ENCODE assay signal across 17 cellular contexts in the genomic region with DNA sequence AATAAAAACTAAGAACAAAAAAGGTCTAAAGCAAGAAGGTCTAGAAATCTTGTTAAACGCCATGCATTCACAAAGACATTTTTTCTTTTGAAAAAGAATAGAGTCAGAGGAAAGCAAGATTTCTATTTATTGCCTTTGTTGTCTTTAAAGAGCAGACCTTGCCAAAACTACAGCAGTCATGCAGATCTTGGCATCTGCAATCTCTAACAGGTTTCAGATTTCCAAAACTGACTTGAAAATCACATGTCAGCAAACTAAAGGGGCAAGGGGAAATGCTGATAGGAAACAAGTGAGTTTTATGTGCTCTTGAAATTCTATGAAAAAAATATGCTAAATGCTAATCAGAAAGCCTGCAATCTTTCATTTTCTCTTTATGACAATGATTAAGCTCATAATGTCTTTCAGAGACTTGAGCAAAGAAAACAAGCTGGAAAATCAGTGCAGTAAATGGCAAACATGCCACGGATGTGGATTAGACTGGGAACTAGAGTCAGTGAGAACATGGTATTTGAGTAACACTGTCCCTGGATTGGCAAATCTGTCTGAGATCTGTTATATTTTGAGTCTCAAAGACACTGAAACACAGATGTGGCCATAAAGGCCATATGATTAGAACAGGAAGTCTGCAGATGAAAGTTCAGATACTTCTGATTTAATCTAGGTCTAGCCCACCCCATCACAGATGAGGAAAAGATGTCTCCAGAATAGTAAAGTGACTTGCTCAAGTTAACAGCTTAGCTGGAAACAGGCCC.
DNase-seq lines count a peak whose midpoint lies in the region; ATAC-seq and TF ChIP-seq lines count a peak whose summit lies in the region.
"Had no signal": no experiment of that assay in that cellular context is flagged by ENCODE, and none has a peak within 500 bp of the region (broad histone marks: within the 10 kb centered on the region; RNA-seq: fewer than 3 reads in every experiment).

No MANE protein-coding gene starts in this region.

- H3K36me3 Mint-ChIP-seq in activated naive CD8-positive, alpha-beta T cell treated with anti-CD3 and anti-CD28 coated beads, Interleukin-2, amount 50 U/mL, for 24 hours (ENCODE audit: low read depth): no peaks in the 10 kb centered on the region
- no peaks in the 10 kb centered on the region for H3K36me3 Mint-ChIP-seq in activated CD8-positive, alpha-beta memory T cell treated with anti-CD3 and anti-CD28 coated beads, Interleukin-2, amount 10 ng/mL, durations not matched to agents 7 days and 5 days

- CTCF ChIA-PET in activated CD8-positive, alpha-beta memory T cell treated with anti-CD3 and anti-CD28 coated beads, Interleukin-2, amount 10 ng/mL, durations not matched to agents 7 days and 5 days (lab: Charles Lee): no interaction called here

- H3K4me3 ChIP-seq in astrocyte of the cerebellum (ENCODE audit: low read depth, low read length) (no peak overlapping the region), tibial artery (no peak overlapping the region)
- H3K4me3 ChIP-seq: pancreas had no signal

- no peak for TF ChIP-seq POLR2A in erythroblast (IDR thresholded peaks at IDR 0.05; ENCODE audit: low read length)

- TF ChIP-seq CTCF in astrocyte of the cerebellum (IDR thresholded peaks at IDR 0.05; ENCODE audit: low read depth, low read length, missing control alignments) (no peak), tibial artery (IDR thresholded peaks at IDR 0.05) (no peak)

- peaks cover 0 to 37% (median 16%) of the 10 kb centered on the region in 4 donors for H3K4me1 ChIP-seq in tibial artery

- DNase-seq in DMS 273 (lab: John Stamatoyannopoulos, UW; ENCODE audit: unreplicated experiment): peak; percentile 17
- no peak for DNase-seq in DMS 273 treated with DMSO at 0.1 percent for 48 hours (lab: John Stamatoyannopoulos, UW)
- peak; percentile 22 for DNase-seq in astrocyte of the cerebellum (ENCODE audit: low read depth)
- DNase-seq in kidney glomerular epithelial cell (lab: John Stamatoyannopoulos, UW): peak; percentile 1
- no peak for DNase-seq in tibial artery
- no peak for DNase-seq in activated naive CD8-positive, alpha-beta T cell treated with anti-CD3 and anti-CD28 coated beads, Interleukin-2, amount 50 U/mL, for 24 hours
- DNase-seq in activated CD8-positive, alpha-beta memory T cell treated with anti-CD3 and anti-CD28 coated beads, Interleukin-2, amount 10 ng/mL, durations not matched to agents 7 days and 5 days: no peak
- DNase-seq in erythroblast (lab: John Stamatoyannopoulos, UW): no peak
- DNase-seq: activated CD4-positive, alpha-beta T cell treated with anti-CD3 and anti-CD28 coated beads, Interleukin-2, amount 50 U/mL, for 1 hour; activated T-cell treated with anti-CD3 and anti-CD28 coated beads, Interleukin-2, amount 50 U/mL, for 24 hours; CD4-positive, alpha-beta T cell; dermis blood vessel endothelial cell; NCI-H2029 treated with DMSO at 0.1 percent for 48 hours; NK-92 treated with Interleukin-12 subunit alpha and Interleukin-12 subunit beta, amount 100 ng/mL, for 24 hours; pancreas; SIG-M5 had no signal

- no peak overlapping the region for H3K27ac Mint-ChIP-seq in activated naive CD8-positive, alpha-beta T cell treated with anti-CD3 and anti-CD28 coated beads, Interleukin-2, amount 50 U/mL, for 24 hours
- H3K27ac Mint-ChIP-seq in activated CD8-positive, alpha-beta memory T cell treated with anti-CD3 and anti-CD28 coated beads, Interleukin-2, amount 10 ng/mL, durations not matched to agents 7 days and 5 days: no peak overlapping the region
- H3K27ac Mint-ChIP-seq: activated T-cell treated with anti-CD3 and anti-CD28 coated beads, Interleukin-2, amount 50 U/mL, for 24 hours; CD4-positive, alpha-beta T cell had no signal

- ATAC-seq in activated naive CD8-positive, alpha-beta T cell treated with anti-CD3 and anti-CD28 coated beads, Interleukin-2, amount 50 U/mL, for 24 hours: no peak
- no peak for ATAC-seq in activated CD8-positive, alpha-beta memory T cell treated with anti-CD3 and anti-CD28 coated beads, Interleukin-2, amount 10 ng/mL, durations not matched to agents 7 days and 5 days
- ATAC-seq: pancreas had no signal

- no peak overlapping the region for H3K4me3 Mint-ChIP-seq in activated naive CD8-positive, alpha-beta T cell treated with anti-CD3 and anti-CD28 coated beads, Interleukin-2, amount 50 U/mL, for 24 hours
- no peak overlapping the region for H3K4me3 Mint-ChIP-seq in activated CD8-positive, alpha-beta memory T cell treated with anti-CD3 and anti-CD28 coated beads, Interleukin-2, amount 10 ng/mL, durations not matched to agents 7 days and 5 days
- H3K4me3 Mint-ChIP-seq: activated T-cell treated with anti-CD3 and anti-CD28 coated beads, Interleukin-2, amount 50 U/mL, for 24 hours; CD4-positive, alpha-beta T cell had no signal

- H3K9me3 Mint-ChIP-seq in activated naive CD8-positive, alpha-beta T cell treated with anti-CD3 and anti-CD28 coated beads, Interleukin-2, amount 50 U/mL, for 24 hours: no peaks in the 10 kb centered on the region
- no peaks in the 10 kb centered on the region for H3K9me3 Mint-ChIP-seq in activated CD8-positive, alpha-beta memory T cell treated with anti-CD3 and anti-CD28 coated beads, Interleukin-2, amount 10 ng/mL, durations not matched to agents 7 days and 5 days (ENCODE audit: low read depth)
- H3K9me3 Mint-ChIP-seq: activated T-cell treated with anti-CD3 and anti-CD28 coated beads, Interleukin-2, amount 50 U/mL, for 24 hours; CD4-positive, alpha-beta T cell had no signal

- in situ Hi-C loops in astrocyte of the cerebellum (cut with HindIII; ENCODE audit: low sequenced_read_pairs): loop anchor here (25.0 kb wide), 1 partner anchor 277 kb away; no protein-coding TSS in a partner anchor

- no peaks in the 10 kb centered on the region for H3K36me3 ChIP-seq in tibial artery
- H3K36me3 ChIP-seq: pancreas had no signal

- no peaks in the 10 kb centered on the region for H3K27me3 ChIP-seq in tibial artery
- H3K27me3 ChIP-seq: pancreas had no signal

- intact Hi-C loops in tibial artery (cut with DNase I; ENCODE audit: low total_unique reads): loop anchor here (5.0 to 10.0 kb wide), 4 partner anchors 285 to 928 kb away; a partner anchor contains a TSS

- H3K9me3 ChIP-seq in tibial artery: no peaks in the 10 kb centered on the region
- H3K9me3 ChIP-seq: pancreas had no signal

- no peaks in the 10 kb centered on the region for H3K27me3 Mint-ChIP-seq in activated naive CD8-positive, alpha-beta T cell treated with anti-CD3 and anti-CD28 coated beads, Interleukin-2, amount 50 U/mL, for 24 hours
- H3K27me3 Mint-ChIP-seq in activated CD8-positive, alpha-beta memory T cell treated with anti-CD3 and anti-CD28 coated beads, Interleukin-2, amount 10 ng/mL, durations not matched to agents 7 days and 5 days: no peaks in the 10 kb centered on the region
- H3K27me3 Mint-ChIP-seq: activated T-cell treated with anti-CD3 and anti-CD28 coated beads, Interleukin-2, amount 50 U/mL, for 24 hours; CD4-positive, alpha-beta T cell had no signal

- H3K4me1 Mint-ChIP-seq in activated naive CD8-positive, alpha-beta T cell treated with anti-CD3 and anti-CD28 coated beads, Interleukin-2, amount 50 U/mL, for 24 hours: no peaks in the 10 kb centered on the region
- peaks cover 6% of the 10 kb centered on the region for H3K4me1 Mint-ChIP-seq in activated CD8-positive, alpha-beta memory T cell treated with anti-CD3 and anti-CD28 coated beads, Interleukin-2, amount 10 ng/mL, durations not matched to agents 7 days and 5 days

- H3K27ac ChIP-seq in tibial artery: peak overlapping the region; percentile 64 to 68
- H3K27ac ChIP-seq: 22Rv1, pancreas had no signal

Comparison
In these comparisons a context has a peak if more than half of its experiments do, and no peak if none do; other contexts are left out.
1. DNase-seq: peak in DMS 273 (single experiment), astrocyte of the cerebellum (single experiment) and kidney glomerular epithelial cell (single experiment); none in DMS 273 treated with DMSO at 0.1 percent for 48 hours (single experiment), tibial artery (0 of 2), activated naive CD8-positive, alpha-beta T cell treated with anti-CD3 and anti-CD28 coated beads, Interleukin-2, amount 50 U/mL, for 24 hours (single experiment), activated CD8-positive, alpha-beta memory T cell treated with anti-CD3 and anti-CD28 coated beads, Interleukin-2, amount 10 ng/mL, durations not matched to agents 7 days and 5 days (single experiment) and erythroblast (0 of 2).